8 cellular contexts compared by ENCODE assay signal in the genomic region with DNA sequence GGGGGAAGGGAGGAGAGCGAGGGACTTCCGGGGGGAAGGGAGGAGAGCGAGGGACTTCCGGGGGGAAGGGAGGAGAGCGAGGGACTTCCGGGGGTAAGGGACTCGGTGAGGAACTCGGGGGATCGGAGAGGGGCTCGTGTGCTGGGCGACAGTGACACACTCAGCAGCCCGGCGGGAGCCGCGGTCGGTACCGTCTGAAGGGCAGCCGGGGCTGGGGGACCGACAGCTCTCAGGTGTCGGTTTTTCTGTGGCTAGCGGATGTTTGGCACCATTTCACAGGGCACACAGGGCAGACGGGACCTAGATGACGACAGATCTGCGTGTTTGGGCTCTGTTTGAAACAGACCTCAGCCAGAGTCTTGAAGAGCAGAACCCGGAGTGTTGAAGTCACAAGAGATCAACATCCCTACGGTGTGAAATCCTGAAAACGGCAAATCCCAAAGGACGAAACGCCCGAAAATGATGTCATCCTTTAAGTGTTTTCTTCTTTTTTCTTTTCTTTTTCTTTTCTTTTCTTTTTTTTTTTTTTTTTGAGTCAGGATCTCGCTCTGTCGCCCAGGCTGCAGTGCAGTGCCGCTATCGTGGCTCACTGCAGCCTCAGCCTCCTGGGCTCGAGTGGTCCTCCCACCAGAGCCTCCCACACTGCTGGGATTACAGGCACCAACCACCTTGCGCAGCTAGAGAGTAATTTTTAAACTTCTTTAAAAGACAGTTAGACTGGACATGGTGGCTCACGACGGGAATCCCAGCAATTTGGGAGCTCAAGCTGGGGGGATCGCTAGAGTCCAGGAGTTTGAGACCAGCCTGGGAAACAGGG. TPM values are rescaled to one million over a fixed set of nuclear protein-coding genes. Genes with fewer than 3 reads are reported as not detected.
DNase-seq lines count a peak whose midpoint lies in the region; ATAC-seq and TF ChIP-seq lines count a peak whose summit lies in the region.

No MANE protein-coding gene starts in this region.

- no peaks in the 10 kb centered on the region for H3K9me3 ChIP-seq in body of pancreas
- H3K9me3 ChIP-seq in iPS-18a (ENCODE audit: control insufficient read depth, low read depth, low read length), result no peaks in the 10 kb centered on the region
- H3K9me3 ChIP-seq in skeletal muscle satellite cell (replicated peaks; ENCODE audit: low read length), result no peaks in the 10 kb centered on the region

- peaks cover 12% of the 10 kb centered on the region for H3K4me1 ChIP-seq in body of pancreas
- H3K4me1 ChIP-seq in iPS-18a (ENCODE audit: control insufficient read depth, low read depth, low read length), result no peaks in the 10 kb centered on the region
- H3K4me1 ChIP-seq in skeletal muscle satellite cell (ENCODE audit: control insufficient read depth, insufficient read depth, low read length), result peaks cover 2% of the 10 kb centered on the region

- TF ChIP-seq CTCF in body of pancreas (IDR thresholded peaks at IDR 0.05), result no peak

- H3K4me3 ChIP-seq in H7 (ENCODE audit: insufficient read depth, low read depth, low read length) (peak overlapping the region; percentile 83), body of pancreas (peak overlapping the region; percentile 26 to 62), iPS-18a (ENCODE audit: low read length) (peak overlapping the region; percentile 97), skeletal muscle satellite cell (ENCODE audit: low read length) (peak overlapping the region; percentile 95)

- peaks cover under 1% of the 10 kb centered on the region; the same call in 1 of the 2 replicates for H3K27me3 ChIP-seq in H7 (ENCODE audit: control insufficient read depth, insufficient read depth, low read length)
- no peaks in the 10 kb centered on the region for H3K27me3 ChIP-seq in body of pancreas
- peaks cover 2% of the 10 kb centered on the region for H3K27me3 ChIP-seq in iPS-18a (ENCODE audit: control insufficient read depth, insufficient read depth, low read length)
- H3K27me3 ChIP-seq in skeletal muscle satellite cell (ENCODE audit: control insufficient read depth, insufficient read depth, low read length), result no peaks in the 10 kb centered on the region

- intact Hi-C loops in body of pancreas (cut with DNase I), result loop anchor here (10.0 kb wide), 1 partner anchor 263 kb away; the partner anchor contains the start of gene SPG7

- peak; percentile 67 to 92 (median 91) for TF ChIP-seq POLR2A in body of pancreas (IDR thresholded peaks at IDR 0.05)

- DNase-seq in GM03348 (ENCODE audit: low spot score) (peak; percentile 78), H7 (peak; percentile 93), NCI-H1436 (lab: John Stamatoyannopoulos, UW) (peak; percentile 67), UCSD-AML1 (lab: John Stamatoyannopoulos, UW; ENCODE audit: unreplicated experiment) (peak; percentile 75), body of pancreas (peak; percentile 62 to 73 (median 68)), mesenteric fat pad (ENCODE audit: low spot score) (no peak)

- 5% methylated on average over 34 to 37 of the region's 39 CpGs for WGBS in body of pancreas, 2 donors

- H3K36me3 ChIP-seq in H7 (replicated peaks; ENCODE audit: control insufficient read depth, insufficient read depth, low read length), result no peaks in the 10 kb centered on the region
- no peaks in the 10 kb centered on the region for H3K36me3 ChIP-seq in body of pancreas (replicated peaks in 1 of 2; ENCODE audit: insufficient read depth in 1 of 2, low read depth in 2 of 2)
- H3K36me3 ChIP-seq in iPS-18a (ENCODE audit: control insufficient read depth, low read depth, low read length), result no peaks in the 10 kb centered on the region
- no peaks in the 10 kb centered on the region for H3K36me3 ChIP-seq in skeletal muscle satellite cell (ENCODE audit: insufficient read depth, low read length)

- ATAC-seq in body of pancreas, result peak; percentile 70

- H3K4me2 ChIP-seq in skeletal muscle satellite cell (ENCODE audit: low read length), result peak overlapping the region; percentile 79

- peak overlapping the region; percentile 88 to 94 (median 92) for H3K27ac ChIP-seq in body of pancreas
- peak overlapping the region; percentile 92 for H3K27ac ChIP-seq in iPS-18a (ENCODE audit: low read length)

- H3K9ac ChIP-seq in iPS-18a (ENCODE audit: low read length) (peak overlapping the region; percentile 85), skeletal muscle satellite cell (ENCODE audit: low read depth, low read length) (peak overlapping the region; percentile 96)

RNA-seq across cellular contexts. Expression of gene ZNF778, which starts 23.9 kb away (rescaled TPM):
- 10.1 and 12.3 TPM in 2 replicates for total RNA-seq in H7 (2014; rRNA removed; shearing (Covaris generic))
- total RNA-seq in body of pancreas, result 1 to 10 TPM; 4.9 to 5.6 TPM
- total RNA-seq in skeletal muscle satellite cell (2012; rRNA removed), result 7.9 and 10.7 TPM in 2 replicates
- total RNA-seq in mesenteric fat pad, result 11.7 TPM

RNA-seq across cellular contexts. Expression of gene SLC22A31, which starts 41.1 kb away (rescaled TPM):
- 0.81 and 1.9 TPM in 2 replicates for total RNA-seq in H7 (2014; rRNA removed; shearing (Covaris generic))
- total RNA-seq in body of pancreas (10 to 100 TPM in 1 of 2 donors, not detected in 1; 68.2 TPM), mesenteric fat pad (0.35 TPM)
- total RNA-seq in skeletal muscle satellite cell (2012; rRNA removed), result 0.76 and 1.7 TPM in 2 replicates

Comparison
In these comparisons a context has a peak if more than half of its experiments do, and no peak if none do; other contexts are left out.
1. H3K4me3 ChIP-seq: peak in every context shown above with its lines; median percentile 97 in iPS-18a; 95 in skeletal muscle satellite cell; 83 in H7; 44 in body of pancreas.